ENCODE assay signal across 17 cellular contexts in genomic region chr3:183517656-183518055, GRCh38. TPM values are rescaled to one million over a fixed set of nuclear protein-coding genes. Genes with fewer than 3 reads are reported as not detected.
A peak's percentile ranks its signal among the peaks of the same experiment; 100 is the strongest.
DNase-seq lines count a peak whose midpoint lies in the region; ATAC-seq and TF ChIP-seq lines count a peak whose summit lies in the region.
"Had no signal": no experiment of that assay in that cellular context is flagged by ENCODE, and none has a peak within 500 bp of the region (broad histone marks: within the 10 kb centered on the region; RNA-seq: fewer than 3 reads in every experiment).

No MANE protein-coding gene starts in this region.

- no peaks in the 10 kb centered on the region for H3K36me3 ChIP-seq in A673 (ENCODE audit: insufficient read depth, low read length, poor library complexity, severe bottlenecking)
- no peaks in the 10 kb centered on the region for H3K36me3 ChIP-seq in mesendoderm (ENCODE audit: control insufficient read depth, insufficient read depth, low read length)
- H3K36me3 ChIP-seq: vagina had no signal

- no peak overlapping the region for H3K18ac ChIP-seq in mesendoderm (ENCODE audit: low read length)

- H2BK120ac ChIP-seq in mesendoderm (ENCODE audit: low read depth, low read length): no peak overlapping the region

- H3K23ac ChIP-seq in mesendoderm (ENCODE audit: low read length): no peak overlapping the region

- no peak for TF ChIP-seq CTCF in A673 (conservative IDR thresholded peaks at IDR 0.05; ENCODE audit: low read depth, low read length)

- no peaks in the 10 kb centered on the region for H3K9me3 ChIP-seq in A673 (ENCODE audit: low read depth, low read length, poor library complexity, severe bottlenecking)
- H3K9me3 ChIP-seq: heart right ventricle, vagina had no signal

- no peak for DNase-seq in activated naive CD4-positive, alpha-beta T cell (lab: John Stamatoyannopoulos, UW)
- peak; percentile 21 for DNase-seq in T-helper 2 cell treated with Interferon-gamma antibody and Interleukin-4, amounts not matched to agents 5 μg/mL and 100 μg/mL, for 36 hours (ENCODE audit: low spot score)
- no peak for DNase-seq in immature natural killer cell
- DNase-seq in stimulated activated naive CD8-positive, alpha-beta T cell treated with anti-CD3 and anti-CD28 coated beads, Interleukin-15, amount 100 ng/mL, for 72 hours: no peak
- no peak for DNase-seq in A673 (ENCODE audit: low spot score)
- no peak for DNase-seq in mesendoderm
- DNase-seq: activated gamma-delta T cell treated with Interleukin-2 at 50 U/mL for 16 hours; heart right ventricle; kidney glomerular epithelial cell; NCI-H2171 treated with DMSO at 0.1 percent for 48 hours; stimulated activated naive CD4-positive, alpha-beta T cell treated with Interleukin-2 at 50 U/mL for 16 hours; T1000 had no signal

- POLR2A ChIA-PET in A673 (lab: Charles Lee; ENCODE audit: low non-redundant PET): no interaction called here

- no CpG with 5 or more reads among the region's 4 CpGs for WGBS in mesendoderm (ENCODE audit: extremely low coverage, insufficient coverage, low lambda C conversion rate)

- no TSS peak for BruUV-seq in A673 (replicated peaks; lab: Mats Ljungman, UMichigan)

- no peak overlapping the region for H3K4me3 ChIP-seq in A673 (ENCODE audit: low read depth, low read length, poor library complexity, severe bottlenecking)
- no peak overlapping the region for H3K4me3 ChIP-seq in mesendoderm (ENCODE audit: low read length)
- H3K4me3 ChIP-seq: heart right ventricle, smooth muscle cell, vagina had no signal

- no peak overlapping the region for H3K56ac ChIP-seq in mesendoderm (ENCODE audit: low read length)

- H3K9ac ChIP-seq in mesendoderm (ENCODE audit: low read length): no peak overlapping the region

- no peaks in the 10 kb centered on the region for H3K9me3 Mint-ChIP-seq in activated naive CD4-positive, alpha-beta T cell treated with anti-CD3 and anti-CD28 coated beads, Interleukin-2, amount 50 U/mL, for 24 hours
- no peaks in the 10 kb centered on the region for H3K9me3 Mint-ChIP-seq in T-helper 2 cell treated with Interferon-gamma antibody and Interleukin-4, amounts not matched to agents 5 μg/mL and 100 μg/mL, for 36 hours
- no peaks in the 10 kb centered on the region for H3K9me3 Mint-ChIP-seq in immature natural killer cell
- H3K9me3 Mint-ChIP-seq in stimulated activated naive CD8-positive, alpha-beta T cell treated with anti-CD3 and anti-CD28 coated beads, Interleukin-15, amount 100 ng/mL, for 72 hours: no peaks in the 10 kb centered on the region

- H3K4me1 Mint-ChIP-seq in activated naive CD4-positive, alpha-beta T cell treated with anti-CD3 and anti-CD28 coated beads, Interleukin-2, amount 50 U/mL, for 24 hours: peaks cover 83% of the 10 kb centered on the region
- H3K4me1 Mint-ChIP-seq in T-helper 2 cell treated with Interferon-gamma antibody and Interleukin-4, amounts not matched to agents 5 μg/mL and 100 μg/mL, for 36 hours (ENCODE audit: low read depth): peaks cover 62% of the 10 kb centered on the region
- H3K4me1 Mint-ChIP-seq in immature natural killer cell: peaks cover 52 to 58% of the 10 kb centered on the region in 2 donors
- H3K4me1 Mint-ChIP-seq in stimulated activated naive CD8-positive, alpha-beta T cell treated with anti-CD3 and anti-CD28 coated beads, Interleukin-15, amount 100 ng/mL, for 72 hours: peaks cover 69% of the 10 kb centered on the region

- H2BK5ac ChIP-seq in mesendoderm (ENCODE audit: low read length): no peak overlapping the region

- H4K5ac ChIP-seq in mesendoderm (ENCODE audit: low read length): no peak overlapping the region

- peak overlapping the region; percentile 27 for H3K27ac Mint-ChIP-seq in activated naive CD4-positive, alpha-beta T cell treated with anti-CD3 and anti-CD28 coated beads, Interleukin-2, amount 50 U/mL, for 24 hours
- H3K27ac Mint-ChIP-seq in T-helper 2 cell treated with Interferon-gamma antibody and Interleukin-4, amounts not matched to agents 5 μg/mL and 100 μg/mL, for 36 hours: peak overlapping the region; percentile 90
- peak overlapping the region in 5 of 6 donors; percentile 51 to 80 (median 75) for H3K27ac Mint-ChIP-seq in immature natural killer cell
- H3K27ac Mint-ChIP-seq in stimulated activated naive CD8-positive, alpha-beta T cell treated with anti-CD3 and anti-CD28 coated beads, Interleukin-15, amount 100 ng/mL, for 72 hours: peak overlapping the region in 1 of 2 donors; percentile 80

- no peak overlapping the region for H2BK15ac ChIP-seq in mesendoderm (replicated peaks; ENCODE audit: low read depth)

- intact Hi-C loops in A673 (cut with micrococcal nuclease; ENCODE audit: unreplicated experiment): no loop called here

- no peaks in the 10 kb centered on the region for H3K79me1 ChIP-seq in mesendoderm (ENCODE audit: low read length)

- peaks cover 11% of the 10 kb centered on the region for H3K36me3 Mint-ChIP-seq in activated naive CD4-positive, alpha-beta T cell treated with anti-CD3 and anti-CD28 coated beads, Interleukin-2, amount 50 U/mL, for 24 hours
- peaks cover 38% of the 10 kb centered on the region for H3K36me3 Mint-ChIP-seq in T-helper 2 cell treated with Interferon-gamma antibody and Interleukin-4, amounts not matched to agents 5 μg/mL and 100 μg/mL, for 36 hours (ENCODE audit: low read depth)
- H3K36me3 Mint-ChIP-seq in immature natural killer cell: peaks cover 0 to 22% (median 7%) of the 10 kb centered on the region in 3 donors

- H3K27me3 Mint-ChIP-seq in activated naive CD4-positive, alpha-beta T cell treated with anti-CD3 and anti-CD28 coated beads, Interleukin-2, amount 50 U/mL, for 24 hours: no peaks in the 10 kb centered on the region
- H3K27me3 Mint-ChIP-seq in T-helper 2 cell treated with Interferon-gamma antibody and Interleukin-4, amounts not matched to agents 5 μg/mL and 100 μg/mL, for 36 hours (ENCODE audit: low read depth): no peaks in the 10 kb centered on the region
- peaks cover 0 to 2% (median 1%) of the 10 kb centered on the region in 3 donors for H3K27me3 Mint-ChIP-seq in immature natural killer cell (ENCODE audit: low read depth in 3 of 3)
- H3K27me3 Mint-ChIP-seq in stimulated activated naive CD8-positive, alpha-beta T cell treated with anti-CD3 and anti-CD28 coated beads, Interleukin-15, amount 100 ng/mL, for 72 hours: no peaks in the 10 kb centered on the region

- ATAC-seq in stimulated activated naive CD8-positive, alpha-beta T cell treated with anti-CD3 and anti-CD28 coated beads, Interleukin-15, amount 100 ng/mL, for 72 hours: no peak
- ATAC-seq in GM18867 (IDR thresholded peaks at IDR 0.05; ENCODE audit: unreplicated experiment): no peak
- ATAC-seq: heart right ventricle, Right ventricle myocardium inferior had no signal

- peak overlapping the region; percentile 45 for H3K4me3 Mint-ChIP-seq in activated naive CD4-positive, alpha-beta T cell treated with anti-CD3 and anti-CD28 coated beads, Interleukin-2, amount 50 U/mL, for 24 hours
- H3K4me3 Mint-ChIP-seq in T-helper 2 cell treated with Interferon-gamma antibody and Interleukin-4, amounts not matched to agents 5 μg/mL and 100 μg/mL, for 36 hours: peak overlapping the region; percentile 55
- H3K4me3 Mint-ChIP-seq in immature natural killer cell: no peak overlapping the region
- H3K4me3 Mint-ChIP-seq in stimulated activated naive CD8-positive, alpha-beta T cell treated with anti-CD3 and anti-CD28 coated beads, Interleukin-15, amount 100 ng/mL, for 72 hours: peak overlapping the region; percentile 9 to 60

- H3K27ac ChIP-seq in A673 (ENCODE audit: low read depth, low read length, poor library complexity, severe bottlenecking) (no peak overlapping the region), mesendoderm (ENCODE audit: low read depth, low read length) (no peak overlapping the region)
- H3K27ac ChIP-seq: heart right ventricle, vagina had no signal

- no peak overlapping the region for H4K8ac ChIP-seq in mesendoderm (ENCODE audit: low read depth, low read length)

- H2AK5ac ChIP-seq in mesendoderm (ENCODE audit: low read length): no peak overlapping the region

- H3K4me1 ChIP-seq in A673 (ENCODE audit: insufficient read depth, low read length, poor library complexity, severe bottlenecking) (no peaks in the 10 kb centered on the region), mesendoderm (ENCODE audit: control insufficient read depth, low read depth, low read length) (no peaks in the 10 kb centered on the region)
- H3K4me1 ChIP-seq: vagina had no signal

- no peaks in the 10 kb centered on the region for H3K79me2 ChIP-seq in mesendoderm (ENCODE audit: control insufficient read depth, insufficient read depth, low read length)

- H3K27me3 ChIP-seq in A673 (replicated peaks; ENCODE audit: insufficient read depth, low read depth, low read length, poor library complexity) (no peaks in the 10 kb centered on the region), mesendoderm (ENCODE audit: insufficient read depth, low read length, poor library complexity) (no peaks in the 10 kb centered on the region)
- H3K27me3 ChIP-seq: heart right ventricle, vagina had no signal

- CTCF ChIA-PET in A673 (lab: Charles Lee): no interaction called here

- H3K4me2 ChIP-seq in mesendoderm (ENCODE audit: low read length): no peak overlapping the region
- H3K4me2 ChIP-seq: smooth muscle cell had no signal

- H3K4ac ChIP-seq in mesendoderm (ENCODE audit: low read depth, low read length): no peak overlapping the region

RNA-seq across cellular contexts. Expression of gene KLHL6, which starts 37.9 kb away (rescaled TPM):
- 1 to 10 TPM; 2.2 to 6.1 (median 3.9) TPM for polyA plus RNA-seq in immature natural killer cell
- not detected in 2 replicates for total RNA-seq in A673 (2021)
- 0.08 TPM for polyA plus RNA-seq in mesendoderm (2013, experiment 1 of 2)
- 0.06 TPM for polyA plus RNA-seq in mesendoderm (2013, experiment 2 of 2)
- polyA plus RNA-seq: smooth muscle cell had no signal

Comparison
In these comparisons a context has a peak if more than half of its experiments do, and no peak if none do; other contexts are left out.
1. H3K4me3 Mint-ChIP-seq: peak in activated naive CD4-positive, alpha-beta T cell treated with anti-CD3 and anti-CD28 coated beads, Interleukin-2, amount 50 U/mL, for 24 hours (single experiment), T-helper 2 cell treated with Interferon-gamma antibody and Interleukin-4, amounts not matched to agents 5 μg/mL and 100 μg/mL, for 36 hours (single experiment) and stimulated activated naive CD8-positive, alpha-beta T cell treated with anti-CD3 and anti-CD28 coated beads, Interleukin-15, amount 100 ng/mL, for 72 hours (2 of 2); none in immature natural killer cell (0 of 5).